ENCODE assay signal across 8 cellular contexts in the genomic region with DNA sequence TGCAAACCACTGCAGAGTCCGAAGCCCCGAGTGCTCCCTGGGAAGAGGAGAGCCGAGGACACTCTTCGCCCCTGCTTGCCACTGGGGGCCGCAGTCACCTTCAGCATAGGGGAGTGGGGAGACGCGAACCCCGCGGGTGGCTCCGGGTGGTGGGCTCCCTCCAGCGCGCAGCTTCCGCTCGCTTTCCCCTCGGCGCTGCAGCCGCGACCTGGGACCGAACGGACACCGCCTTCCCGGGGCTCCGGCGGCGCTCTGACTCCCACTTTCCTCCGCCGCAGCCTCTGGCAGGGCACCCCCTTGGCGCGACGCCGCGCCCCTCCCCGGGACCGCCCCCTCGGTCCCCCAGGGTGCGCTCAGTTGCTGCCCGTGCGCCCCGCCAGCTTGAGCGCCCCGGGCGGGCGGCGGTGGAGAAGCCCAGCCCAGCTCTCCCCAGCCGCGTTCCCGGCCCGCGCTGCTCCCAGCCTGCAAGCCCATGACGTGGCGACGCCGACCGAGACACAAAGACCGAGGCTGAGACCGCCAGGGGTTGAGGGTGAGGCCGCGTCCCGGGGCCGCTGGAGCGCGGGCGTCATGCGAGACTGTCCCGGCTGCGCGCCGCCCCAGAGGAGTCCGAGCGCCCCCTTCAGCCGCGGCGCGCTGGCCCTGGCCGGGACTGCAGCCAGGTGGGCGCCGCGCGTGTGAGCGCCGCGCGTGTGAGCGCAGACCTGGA. TPM values are rescaled to one million over a fixed set of nuclear protein-coding genes. Genes with fewer than 3 reads are reported as not detected.
DNase-seq lines count a peak whose midpoint lies in the region; ATAC-seq and TF ChIP-seq lines count a peak whose summit lies in the region.

A gene with protein sequence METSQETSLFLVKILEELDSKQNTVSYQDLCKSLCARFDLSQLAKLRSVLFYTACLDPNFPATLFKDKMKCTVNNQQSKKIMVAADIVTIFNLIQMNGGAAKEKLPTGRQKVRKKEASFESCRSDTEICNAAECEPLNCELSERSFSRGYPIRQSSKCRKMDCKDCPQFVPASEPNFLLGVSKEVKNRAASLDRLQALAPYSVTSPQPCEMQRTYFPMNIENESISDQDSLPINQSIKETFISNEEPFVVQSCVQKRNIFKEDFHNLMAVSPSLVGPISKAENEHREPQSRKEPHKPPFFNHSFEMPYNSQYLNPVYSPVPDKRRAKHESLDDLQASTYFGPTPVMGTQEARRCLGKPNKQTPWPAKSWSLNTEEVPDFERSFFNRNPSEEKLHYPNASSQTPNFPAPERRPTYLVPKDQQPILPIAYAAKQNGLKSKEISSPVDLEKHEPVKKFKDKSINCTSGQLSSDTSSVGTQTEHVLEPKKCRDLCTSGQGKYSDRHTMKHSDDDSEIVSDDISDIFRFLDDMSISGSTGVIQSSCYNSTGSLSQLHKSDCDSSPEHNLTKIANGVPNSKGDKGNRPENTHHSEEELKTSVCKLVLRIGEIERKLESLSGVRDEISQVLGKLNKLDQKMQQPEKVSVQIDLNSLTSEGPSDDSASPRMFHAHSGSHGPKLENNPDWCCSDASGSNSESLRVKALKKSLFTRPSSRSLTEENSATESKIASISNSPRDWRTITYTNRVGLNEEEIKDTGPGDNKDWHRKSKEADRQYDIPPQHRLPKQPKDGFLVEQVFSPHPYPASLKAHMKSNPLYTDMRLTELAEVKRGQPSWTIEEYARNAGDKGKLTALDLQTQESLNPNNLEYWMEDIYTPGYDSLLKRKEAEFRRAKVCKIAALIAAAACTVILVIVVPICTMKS (plus strand): TSS at position 701 of the 709 bp plus-strand sequence. CDS start 23,812 bp downstream, outside the sequence.

- peak within 1 kb of the TSS; percentile 97 for H3K4me2 ChIP-seq in skeletal muscle satellite cell (ENCODE audit: low read length)

- intact Hi-C loops in right cardiac atrium (cut with DNase I): no loop called here

- peak; percentile 69 to 76 for ATAC-seq in right cardiac atrium
- no peak for ATAC-seq in HG03457 (IDR thresholded peaks at IDR 0.05; ENCODE audit: unreplicated experiment)
- ATAC-seq in GM19397 (IDR thresholded peaks at IDR 0.05; ENCODE audit: unreplicated experiment): no peak

- H3K9me3 ChIP-seq in right cardiac atrium (ENCODE audit: control insufficient read depth, low read length): no peaks in the 10 kb centered on the region
- H3K9me3 ChIP-seq in skeletal muscle satellite cell (replicated peaks; ENCODE audit: low read length): no peaks in the 10 kb centered on the region

- peak within 1 kb of the TSS; percentile 48 for H3K4me3 Mint-ChIP-seq in activated naive CD8-positive, alpha-beta T cell

- CTCF ChIA-PET in AG04449 (lab: Yijun Ruan, JAX): interaction anchor here (1.0 to 4.1 kb wide), 8 partner anchors 9 to 427 kb away, joined by 4 to 62 read pairs (median 7); no protein-coding TSS in a partner anchor

- no peak within 1 kb of the TSS for H3K27ac ChIP-seq in right cardiac atrium (ENCODE audit: low read length)

- peaks cover 10% of the 10 kb centered on the region for H3K4me1 Mint-ChIP-seq in activated naive CD8-positive, alpha-beta T cell (ENCODE audit: low read depth)

- under 1% methylated on average over 84 of the region's 84 CpGs for WGBS in right cardiac atrium

- peaks cover 4% of the 10 kb centered on the region for H3K27me3 ChIP-seq in right cardiac atrium (ENCODE audit: control insufficient read depth, insufficient read depth)
- H3K27me3 ChIP-seq in skeletal muscle satellite cell (ENCODE audit: control insufficient read depth, insufficient read depth, low read length): peaks cover 72% of the 10 kb centered on the region

- no peaks in the 10 kb centered on the region for H3K36me3 ChIP-seq in skeletal muscle satellite cell (ENCODE audit: insufficient read depth, low read length)

- peaks cover 43% of the 10 kb centered on the region for H3K27me3 Mint-ChIP-seq in activated naive CD8-positive, alpha-beta T cell

- DNase-seq in AG04449 (ENCODE audit: low read depth, low spot score) (no peak), GOT3 (lab: John Stamatoyannopoulos, UW) (peak; percentile 42), right cardiac atrium (peak; percentile 35 to 69 (median 64)), pons (ENCODE audit: low spot score) (no peak)

- H3K27ac Mint-ChIP-seq in activated naive CD8-positive, alpha-beta T cell: no peak within 1 kb of the TSS

- POLR2A ChIA-PET in AG04449 (lab: Yijun Ruan, JAX): interaction anchor here (0.8 kb wide), 1 partner anchor 20 kb away, joined by 3 read pairs; no protein-coding TSS in a partner anchor

- peak within 1 kb of the TSS; percentile 47 for H3K9ac ChIP-seq in skeletal muscle satellite cell (ENCODE audit: low read depth, low read length)

- peak; percentile 26 for TF ChIP-seq CTCF in AG04449 (IDR thresholded peaks at IDR 0.05; ENCODE audit: insufficient read depth, low read length, missing control alignments)

- no peaks in the 10 kb centered on the region for H3K4me1 ChIP-seq in right cardiac atrium (ENCODE audit: control insufficient read depth, insufficient read depth, low read length)
- peaks cover 11% of the 10 kb centered on the region for H3K4me1 ChIP-seq in skeletal muscle satellite cell (ENCODE audit: control insufficient read depth, insufficient read depth, low read length)

- H3K36me3 Mint-ChIP-seq in activated naive CD8-positive, alpha-beta T cell: no peaks in the 10 kb centered on the region

- H3K4me3 ChIP-seq in AG04449 (ENCODE audit: low read depth, low read length) (peak within 1 kb of the TSS; percentile 64), right cardiac atrium (ENCODE audit: low read length) (peak within 1 kb of the TSS; percentile 34), skeletal muscle satellite cell (ENCODE audit: low read length) (peak within 1 kb of the TSS; percentile 74)

- no peaks in the 10 kb centered on the region for H3K9me3 Mint-ChIP-seq in activated naive CD8-positive, alpha-beta T cell (ENCODE audit: low read depth)

RNA-seq across cellular contexts. Expression of the gene that starts here (rescaled TPM):
- total RNA-seq in right cardiac atrium: under 1 TPM; 0.09 to 0.36 (median 0.16) TPM
- 0.05 TPM for polyA plus RNA-seq in right cardiac atrium
- 0.51 and 0.87 TPM in 2 replicates for total RNA-seq in skeletal muscle satellite cell (2012; rRNA removed)

Comparison
In these comparisons a context has a peak if more than half of its experiments do, and no peak if none do; other contexts are left out.
1. Peak in DNase-seq, ATAC-seq and H3K4me3 ChIP-seq in right cardiac atrium; RNA of the gene not detected or under 1 TPM.